8 cellular contexts compared by ENCODE assay signal in genomic region chr1:228101994-228102790, GRCh38. TPM values are rescaled to one million over a fixed set of nuclear protein-coding genes. Genes with fewer than 3 reads are reported as not detected.
DNase-seq lines count a peak whose midpoint lies in the region; ATAC-seq and TF ChIP-seq lines count a peak whose summit lies in the region.

No MANE protein-coding gene starts in this region.

- 2% methylated on average over 27 of the region's 73 CpGs for WGBS in right lobe of liver (ENCODE audit: insufficient coverage, low coverage, low lambda C conversion rate, missing lambda C conversion rate)

- no peaks in the 10 kb centered on the region for H3K9me3 ChIP-seq in CD4-positive, alpha-beta memory T cell (ENCODE audit: control insufficient read depth in 1 of 2, low read length in 2 of 2)
- H3K9me3 ChIP-seq in right lobe of liver: no peaks in the 10 kb centered on the region

- no peaks in the 10 kb centered on the region for H3K27me3 ChIP-seq in CD4-positive, alpha-beta memory T cell (ENCODE audit: insufficient read depth, low read length)
- no peaks in the 10 kb centered on the region for H3K27me3 ChIP-seq in right lobe of liver

- peak overlapping the region; percentile 87 to 97 (median 93) for H3K27ac Mint-ChIP-seq in CD4-positive, alpha-beta memory T cell

- ATAC-seq in GM19452 (IDR thresholded peaks at IDR 0.05; ENCODE audit: unreplicated experiment) (peak; percentile 26), right lobe of liver (peak; percentile 1 to 14 (median 5))

- CTCF ChIA-PET in CD4-positive, alpha-beta memory T cell (lab: Charles Lee; ENCODE audit: partially characterized antibody): interaction anchor here (1.1 to 1.2 kb wide), 2 partner anchors 18 to 20 kb away, joined by 3 to 4 read pairs; partner anchors contain the start of gene ARF1

- POLR2A ChIA-PET in CD4-positive, alpha-beta memory T cell (lab: Charles Lee; ENCODE audit: partially characterized antibody): interaction anchor here (0.6 to 12.8 kb wide), 4 partner anchors 16 to 336 kb away, joined by 3 to 146 read pairs (median 3); partner anchors contain the start of genes ARF1 and IBA57

- H3K4me1 Mint-ChIP-seq in CD4-positive, alpha-beta memory T cell: peaks cover 6 to 64% (median 32%) of the 10 kb centered on the region in 4 donors

- H3K4me1 ChIP-seq in CD4-positive, alpha-beta memory T cell (ENCODE audit: insufficient read depth, low read length): peaks cover 20% of the 10 kb centered on the region
- H3K4me1 ChIP-seq in right lobe of liver: peaks cover 0 to 26% (median 0%) of the 10 kb centered on the region in 4 donors

- intact Hi-C loops in CD4-positive, alpha-beta memory T cell (cut with micrococcal nuclease): no loop called here
- intact Hi-C loops in right lobe of liver (cut with DNase I): no loop called here

- peak; percentile 62 to 84 (median 65) for DNase-seq in CD4-positive, alpha-beta memory T cell
- DNase-seq in HT-29 (ENCODE audit: low spot score) (peak; percentile 57), T-helper 9 cell (peak; percentile 61), cardiac fibroblast (ENCODE audit: low read depth in 2 of 2) (peak in 1 of 2 donors; percentile 28), right lobe of liver (peak in 1 of 3 donors; percentile 61), NCI-H1048 (lab: John Stamatoyannopoulos, UW) (no peak)
- DNase-seq in stimulated activated naive CD4-positive, alpha-beta T cell treated with Interleukin-2 at 50 U/mL for 16 hours (lab: John Stamatoyannopoulos, UW): peak; percentile 58

- no peak for TF ChIP-seq POLR2A in right lobe of liver (IDR thresholded peaks at IDR 0.05)

- peak overlapping the region; percentile 29 to 98 for H3K4me3 ChIP-seq in CD4-positive, alpha-beta memory T cell (ENCODE audit: low read length in 2 of 2)
- H3K4me3 ChIP-seq in cardiac fibroblast (replicated peaks in 1 of 2; ENCODE audit: low read depth in 2 of 2, low read length in 2 of 2) (peak overlapping the region; percentile 80 to 93), right lobe of liver (peak overlapping the region; percentile 75 to 97 (median 83))

- peaks cover 0 to 9% (median 0%) of the 10 kb centered on the region in 8 donors for H3K9me3 Mint-ChIP-seq in CD4-positive, alpha-beta memory T cell

- peak; percentile 25 for TF ChIP-seq CTCF in cardiac fibroblast (IDR thresholded peaks at IDR 0.05; ENCODE audit: low read depth, low read length)
- no peak for TF ChIP-seq CTCF in right lobe of liver (IDR thresholded peaks at IDR 0.05)

- H3K36me3 ChIP-seq in CD4-positive, alpha-beta memory T cell (ENCODE audit: insufficient read depth, low read length): peaks cover 41% of the 10 kb centered on the region
- H3K36me3 ChIP-seq in right lobe of liver: peaks cover 0 to 42% (median 19%) of the 10 kb centered on the region in 4 donors

- H3K4me3 Mint-ChIP-seq in CD4-positive, alpha-beta memory T cell: peak overlapping the region; percentile 82 to 94 (median 85)

- H3K27me3 Mint-ChIP-seq in CD4-positive, alpha-beta memory T cell: no peaks in the 10 kb centered on the region

- H3K36me3 Mint-ChIP-seq in CD4-positive, alpha-beta memory T cell: peaks cover 18 to 46% of the 10 kb centered on the region in 2 donors

- peak overlapping the region; percentile 85 for H3K27ac ChIP-seq in CD4-positive, alpha-beta memory T cell (ENCODE audit: low read depth, low read length)
- H3K27ac ChIP-seq in right lobe of liver: peak overlapping the region; percentile 70 to 85 (median 82)

RNA-seq across cellular contexts. Expression of gene C1orf35, which starts 0.9 kb away (rescaled TPM):
- 10 to 100 TPM; 28.5 to 30.7 TPM for total RNA-seq in CD4-positive, alpha-beta memory T cell
- polyA plus RNA-seq in CD4-positive, alpha-beta memory T cell: 10 to 100 TPM; 16.4 to 20.0 TPM
- 30.3 and 38.4 TPM in 2 replicates for total RNA-seq in HT-29 (2014; rRNA removed; shearing (Covaris generic))
- total RNA-seq in right lobe of liver: 1 to 10 TPM; 3.4 to 6.3 (median 5.2) TPM

RNA-seq across cellular contexts. Expression of gene MRPL55, which starts 6.9 kb away (rescaled TPM):
- total RNA-seq in CD4-positive, alpha-beta memory T cell: 10 to 100 TPM; 57.8 to 64.5 TPM
- 100 to 1,000 TPM; 108 to 157 TPM for polyA plus RNA-seq in CD4-positive, alpha-beta memory T cell
- total RNA-seq in HT-29 (2014; rRNA removed; shearing (Covaris generic)): 158 and 201 TPM in 2 replicates
- total RNA-seq in right lobe of liver: 10 to 100 TPM; 24.2 to 75.9 (median 38.0) TPM

RNA-seq across cellular contexts. Expression of gene ARF1, which starts 19.7 kb away (rescaled TPM):
- 100 to 1,000 TPM; 265 to 270 TPM for total RNA-seq in CD4-positive, alpha-beta memory T cell
- 100 to 1,000 TPM; 493 to 600 TPM for polyA plus RNA-seq in CD4-positive, alpha-beta memory T cell
- total RNA-seq in HT-29 (2014; rRNA removed; shearing (Covaris generic)): 387 and 400 TPM in 2 replicates
- total RNA-seq in right lobe of liver: 100 to 1,000 TPM; 143 to 261 (median 193) TPM

RNA-seq across cellular contexts. Expression of gene GUK1, which starts 37.9 kb away (rescaled TPM):
- total RNA-seq in CD4-positive, alpha-beta memory T cell: 100 to 1,000 TPM; 179 to 185 TPM
- 100 to 1,000 TPM; 382 to 488 TPM for polyA plus RNA-seq in CD4-positive, alpha-beta memory T cell
- 608 and 613 TPM in 2 replicates for total RNA-seq in HT-29 (2014; rRNA removed; shearing (Covaris generic))
- total RNA-seq in right lobe of liver: 100 to 1,000 TPM in 4 of 6 experiments, 10 to 100 TPM in 2; 78.0 to 235 (median 108) TPM

RNA-seq across cellular contexts. Expression of gene GJC2, which starts 47.5 kb away (rescaled TPM):
- total RNA-seq in CD4-positive, alpha-beta memory T cell: under 1 TPM; 0.61 to 0.80 TPM
- not detected for polyA plus RNA-seq in CD4-positive, alpha-beta memory T cell
- total RNA-seq in HT-29 (2014; rRNA removed; shearing (Covaris generic)): 45.3 and 48.4 TPM in 2 replicates
- total RNA-seq in right lobe of liver: under 1 TPM in 5 of 6 experiments, not detected in 1; 0.12 to 0.44 (median 0.16) TPM
